Comparison of ENCODE assay signal across 22 cellular contexts in the genomic region with DNA sequence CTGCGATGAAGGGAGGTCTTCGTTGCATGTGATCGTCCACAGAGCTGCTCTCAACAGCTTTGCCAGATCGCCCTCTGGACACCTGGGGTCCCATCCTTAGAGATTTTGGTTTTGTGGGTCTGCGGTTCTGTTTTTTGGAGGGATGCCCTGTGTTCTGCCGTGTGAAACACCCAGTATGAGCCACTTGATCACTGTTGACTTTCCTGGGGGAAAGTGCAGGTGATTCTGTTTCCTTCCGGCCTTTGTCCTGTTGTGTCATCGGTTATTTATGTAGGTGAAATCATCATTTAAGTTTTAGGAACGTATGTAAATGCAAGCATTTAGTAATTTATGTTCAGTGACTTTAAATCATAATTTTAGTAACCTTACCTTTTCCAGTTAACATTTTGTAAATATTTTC. TPM values are rescaled to one million over a fixed set of nuclear protein-coding genes. Genes with fewer than 3 reads are reported as not detected.
DNase-seq lines count a peak whose midpoint lies in the region; ATAC-seq, FAIRE-seq and TF ChIP-seq lines count a peak whose summit lies in the region.
"Had no signal": no experiment of that assay in that cellular context is flagged by ENCODE, and none has a peak within 500 bp of the region (broad histone marks: within the 10 kb centered on the region; RNA-seq: fewer than 3 reads in every experiment).

No MANE protein-coding gene starts in this region.

- H3K4me1 ChIP-seq in right lobe of liver (peaks cover 0 to 27% (median 11%) of the 10 kb centered on the region in 4 donors), small intestine (ENCODE audit: control insufficient read depth in 2 of 2, insufficient read depth in 1 of 2, low read depth in 1 of 2, low read length in 1 of 2) (no peaks in the 10 kb centered on the region), PC-9 (replicated peaks; ENCODE audit: insufficient read depth) (no peaks in the 10 kb centered on the region)
- H3K4me1 ChIP-seq: BE2C, HAP-1 had no signal

- H3K36me3 Mint-ChIP-seq in T-helper 17 cell (ENCODE audit: low read depth): peaks cover 32% of the 10 kb centered on the region
- peaks cover 71% of the 10 kb centered on the region for H3K36me3 Mint-ChIP-seq in endothelial cell (ENCODE audit: low read depth, unreplicated experiment)

- no peak overlapping the region for H3K4me2 ChIP-seq in PC-9
- H3K4me2 ChIP-seq: GM23338 had no signal

- H3K36me3 ChIP-seq in right lobe of liver (peaks cover 0 to 58% (median 27%) of the 10 kb centered on the region in 4 donors), small intestine (ENCODE audit: control insufficient read depth in 2 of 2, insufficient read depth in 2 of 2, low read length in 2 of 2) (peaks cover 16 to 33% of the 10 kb centered on the region in 2 donors), PC-9 (ENCODE audit: low read depth) (peaks cover 10% of the 10 kb centered on the region; the same call in 1 of the 2 replicates)

- FAIRE-seq in small intestine (lab: Jason Lieb, UNC): no peak
- FAIRE-seq: GM12878 had no signal

- no peak overlapping the region for H3K4me3 ChIP-seq in right lobe of liver
- H3K4me3 ChIP-seq in small intestine (ENCODE audit: low read depth in 1 of 2, low read length in 2 of 2): no peak overlapping the region
- no peak overlapping the region for H3K4me3 ChIP-seq in PC-9
- H3K4me3 ChIP-seq: GM12878, GM23338, HAP-1 had no signal

- no peaks in the 10 kb centered on the region for H3K9me3 Mint-ChIP-seq in endothelial cell (ENCODE audit: unreplicated experiment)
- H3K9me3 Mint-ChIP-seq: CD4-positive, CD25-positive, alpha-beta regulatory T cell; GM23338 had no signal

- DNase-seq in T-helper 17 cell (no peak), endothelial cell (ENCODE audit: low spot score) (no peak), right lobe of liver (peak in 1 of 3 donors; percentile 69), small intestine (peak; percentile 14), NOMO-1 (lab: John Stamatoyannopoulos, UW; ENCODE audit: unreplicated experiment in 2 of 2) (no peak), PC-9 (no peak)
- no peak for DNase-seq in activated CD8-positive, alpha-beta memory T cell treated with anti-CD3 and anti-CD28 coated beads, Interleukin-2, amount 50 U/mL, for 4 hours
- DNase-seq: BE2C; CD4-positive, CD25-positive, alpha-beta regulatory T cell; DND-41; KBM-7; MM.1S; NCI-H1105; NCI-H1694; NCI-H446; NCI-H526; RPMI8226; SHP77 had no signal

- no peaks in the 10 kb centered on the region for H3K79me2 ChIP-seq in PC-9 (ENCODE audit: low read depth)

- peak overlapping the region; percentile 32 for H3K27ac Mint-ChIP-seq in T-helper 17 cell
- peak overlapping the region; percentile 48 for H3K27ac Mint-ChIP-seq in endothelial cell (ENCODE audit: unreplicated experiment)
- H3K27ac Mint-ChIP-seq: GM23338 had no signal

- H3K27ac ChIP-seq in right lobe of liver (peak overlapping the region; percentile 77 to 82 (median 82)), small intestine (ENCODE audit: low read depth in 1 of 2, low read length in 1 of 2) (no peak overlapping the region), PC-9 (no peak overlapping the region)
- H3K27ac ChIP-seq: HL-60 had no signal

- no TSS peak for BruUV-seq in PC-9 (replicated peaks; lab: Mats Ljungman, UMichigan)

- H3K27me3 Mint-ChIP-seq in T-helper 17 cell (no peaks in the 10 kb centered on the region), endothelial cell (ENCODE audit: unreplicated experiment) (peaks cover 11% of the 10 kb centered on the region)
- H3K27me3 Mint-ChIP-seq: CD4-positive, CD25-positive, alpha-beta regulatory T cell had no signal

- POLR2A ChIA-PET in PC-9 (lab: Charles Lee; ENCODE audit: unreplicated experiment): no interaction called here

- WGBS in right lobe of liver (ENCODE audit: insufficient coverage, low coverage, low lambda C conversion rate, missing lambda C conversion rate): 23% methylated on average over 3 of the region's 9 CpGs
- WGBS in small intestine, 3 donors: 60 to 76% (median 66%) methylated on average over 9 of the region's 9 CpGs

- CTCF ChIA-PET in PC-9 (lab: Charles Lee): no interaction called here

- no peak for TF ChIP-seq CTCF in endothelial cell (IDR thresholded peaks at IDR 0.05; ENCODE audit: unreplicated experiment)
- TF ChIP-seq CTCF in right lobe of liver (IDR thresholded peaks at IDR 0.05): no peak
- TF ChIP-seq CTCF in PC-9 (conservative IDR thresholded peaks at IDR 0.05): no peak

- no peak for TF ChIP-seq POLR2A in right lobe of liver (IDR thresholded peaks at IDR 0.05)

- H3K4me1 Mint-ChIP-seq in T-helper 17 cell: peaks cover 29% of the 10 kb centered on the region
- H3K4me1 Mint-ChIP-seq in endothelial cell (ENCODE audit: unreplicated experiment): no peaks in the 10 kb centered on the region
- H3K4me1 Mint-ChIP-seq: GM23338 had no signal

- no peaks in the 10 kb centered on the region for H3K9me2 ChIP-seq in PC-9 (ENCODE audit: insufficient read depth)

- H3K9me3 ChIP-seq in T-helper 17 cell (ENCODE audit: control insufficient read depth, low read length, poor library complexity, severe bottlenecking) (no peaks in the 10 kb centered on the region), right lobe of liver (no peaks in the 10 kb centered on the region), small intestine (ENCODE audit: control insufficient read depth, low read depth) (no peaks in the 10 kb centered on the region), PC-9 (ENCODE audit: insufficient read depth, low read depth) (no peaks in the 10 kb centered on the region)
- H3K9me3 ChIP-seq: BE2C, HAP-1 had no signal

- no peak overlapping the region for H2AFZ ChIP-seq in PC-9
- H2AFZ ChIP-seq: GM23338 had no signal

- intact Hi-C loops in right lobe of liver (cut with DNase I): no loop called here
- intact Hi-C loops in PC-9 (cut with micrococcal nuclease; ENCODE audit: unreplicated experiment): no loop called here

- no peaks in the 10 kb centered on the region for H3F3A ChIP-seq in PC-9 (ENCODE audit: insufficient read depth, low read depth)

- no peak overlapping the region for H3K4me3 Mint-ChIP-seq in T-helper 17 cell
- H3K4me3 Mint-ChIP-seq in endothelial cell (ENCODE audit: unreplicated experiment): no peak overlapping the region
- H3K4me3 Mint-ChIP-seq: CD4-positive, CD25-positive, alpha-beta regulatory T cell; GM23338 had no signal

- no peaks in the 10 kb centered on the region for H3K27me3 ChIP-seq in right lobe of liver
- H3K27me3 ChIP-seq in small intestine (ENCODE audit: control insufficient read depth in 2 of 2, insufficient read depth in 2 of 2, low read length in 2 of 2): no peaks in the 10 kb centered on the region
- no peaks in the 10 kb centered on the region for H3K27me3 ChIP-seq in PC-9 (ENCODE audit: insufficient read depth, low read depth)
- H3K27me3 ChIP-seq: BE2C had no signal

- H4K20me1 ChIP-seq in PC-9 (ENCODE audit: insufficient read depth): no peaks in the 10 kb centered on the region

- ATAC-seq in T-helper 17 cell: no peak
- ATAC-seq in right lobe of liver: peak; percentile 77 to 83 (median 81)
- ATAC-seq: GM12878, GM23338 had no signal

RNA-seq across cellular contexts. Expression of gene SLC22A1, which starts 56.4 kb away (rescaled TPM):
- total RNA-seq in T-helper 17 cell: under 1 TPM; 0.21 to 0.45 TPM
- 2.7 TPM for total RNA-seq in endothelial cell (ENCODE audit: unreplicated experiment)
- 1,000 to 10,000 TPM in 3 of 6 experiments, 100 to 1,000 TPM in 3; 190 to 1,656 (median 769) TPM for total RNA-seq in right lobe of liver
- under 1 TPM in 2 of 3 donors, not detected in 1; 0.21 to 0.89 TPM for polyA plus RNA-seq in small intestine
- 0.25 TPM in 1 of 2 replicates, not detected in the other for total RNA-seq in PC-9 (2021)
- polyA plus RNA-seq: CD4-positive, CD25-positive, alpha-beta regulatory T cell had no signal

Comparison
In these comparisons a context has a peak if more than half of its experiments do, and no peak if none do; other contexts are left out.
1. H3K27ac ChIP-seq: peak in right lobe of liver (3 of 3); none in small intestine (0 of 2) and PC-9 (single experiment).
2. RNA of gene SLC22A1, which starts 56.4 kb away (total RNA-seq): 190 to 1,656 TPM in right lobe of liver; 2.7 TPM in endothelial cell (single experiment), 0.21 to 0.45 TPM in T-helper 17 cell and 0.25 TPM in PC-9; every median in the first group is over 10 times any median in the second.